ENCODE assay signal across 15 cellular contexts in genomic region chr10:25818751-25819150, GRCh38.
DNase-seq lines count a peak whose midpoint lies in the region; ATAC-seq and TF ChIP-seq lines count a peak whose summit lies in the region.
"Had no signal": no experiment of that assay in that cellular context is flagged by ENCODE, and none has a peak within 500 bp of the region (broad histone marks: within the 10 kb centered on the region; RNA-seq: fewer than 3 reads in every experiment).

No MANE protein-coding gene starts in this region.

- peaks cover 0 to 5% (median 0%) of the 10 kb centered on the region in 3 experiments; a peak in 1 of 7 replicates for H3K36me3 Mint-ChIP-seq in H9 (ENCODE audit: insufficient read depth in 1 of 3, low read depth in 3 of 3)
- H3K36me3 Mint-ChIP-seq: CD14-positive monocyte had no signal

- no peaks in the 10 kb centered on the region for H3K27me3 Mint-ChIP-seq in H9 (ENCODE audit: low read depth)

- WGBS in H9 (ENCODE audit: extremely low coverage, insufficient read length, low lambda C conversion rate) = no CpG with 5 or more reads among the region's 9 CpGs
- whole genome bisulfite sequencing in mesendoderm (ENCODE audit: extremely low coverage, insufficient coverage, low lambda C conversion rate) = no CpG with 5 or more reads among the region's 9 CpGs

- intact Hi-C loops in head of caudate nucleus (cut with DNase I) = no loop called here
- intact Hi-C loops in tibial artery (cut with DNase I; ENCODE audit: low total_unique reads) = no loop called here

- H3T11ph ChIP-seq in H9 (ENCODE audit: low read length) = no peak overlapping the region

- H4K5ac ChIP-seq in H9 (ENCODE audit: insufficient read length, low read depth, low read length) (no peak overlapping the region), mesendoderm (ENCODE audit: low read length) (no peak overlapping the region)

- no peak overlapping the region for H3K56ac ChIP-seq in H9 (ENCODE audit: insufficient read length, low read depth, low read length)
- no peak overlapping the region for H3K56ac ChIP-seq in mesendoderm (ENCODE audit: low read length)

- H3K4ac ChIP-seq in H9 (ENCODE audit: low read depth, low read length) (no peak overlapping the region), mesendoderm (ENCODE audit: low read depth, low read length) (no peak overlapping the region)

- H3K79me1 ChIP-seq in H9 (ENCODE audit: insufficient read depth, low read depth, low read length, poor library complexity, severe bottlenecking) = no peaks in the 10 kb centered on the region
- H3K79me1 ChIP-seq in mesendoderm (ENCODE audit: low read length) = no peaks in the 10 kb centered on the region

- ATAC-seq in GM21447 (IDR thresholded peaks at IDR 0.05; ENCODE audit: unreplicated experiment) = no peak
- ATAC-seq in HG03565 (IDR thresholded peaks at IDR 0.05; ENCODE audit: unreplicated experiment) = no peak

- no peak overlapping the region for H4K91ac ChIP-seq in H9 (ENCODE audit: insufficient read length, low read depth, low read length)

- no peak overlapping the region for H2AK5ac ChIP-seq in H9 (ENCODE audit: insufficient read length, low read length)
- no peak overlapping the region for H2AK5ac ChIP-seq in mesendoderm (ENCODE audit: low read length)

- H3K27ac Mint-ChIP-seq in H9 = peak overlapping the region; percentile 10 to 74 (median 25); a peak in 5 of 7 replicates
- H3K27ac Mint-ChIP-seq: CD14-positive monocyte had no signal

- no peak overlapping the region for H4K8ac ChIP-seq in H9 (replicated peaks; ENCODE audit: insufficient read length, low read depth, low read length)
- H4K8ac ChIP-seq in mesendoderm (ENCODE audit: low read depth, low read length) = no peak overlapping the region

- no peak overlapping the region for H3K9ac ChIP-seq in H9 (ENCODE audit: extremely low read depth, insufficient read length, low read length)
- H3K9ac ChIP-seq in NT2/D1 (ENCODE audit: insufficient read length, low read depth) = no peak overlapping the region
- no peak overlapping the region for H3K9ac ChIP-seq in mesendoderm (ENCODE audit: low read length)

- H3K36me3 ChIP-seq in NT2/D1 (ENCODE audit: insufficient read depth, insufficient read length, low read length) (no peaks in the 10 kb centered on the region), mesendoderm (ENCODE audit: control insufficient read depth, insufficient read depth, low read length) (no peaks in the 10 kb centered on the region), tibial artery (no peaks in the 10 kb centered on the region)

- no peaks in the 10 kb centered on the region for H3K23me2 ChIP-seq in H9 (ENCODE audit: insufficient read length, low read depth, low read length, poor library complexity, severe bottlenecking)

- H3K23ac ChIP-seq in H9 (ENCODE audit: insufficient read length, low read depth, low read length) (no peak overlapping the region), mesendoderm (ENCODE audit: low read length) (no peak overlapping the region)

- peaks cover 0 to 3% of the 10 kb centered on the region in 2 experiments; a peak in 3 of 5 replicates for H3K9me3 Mint-ChIP-seq in H9

- DNase-seq in H9 = peak; percentile 84
- DNase-seq in NT2/D1 (ENCODE audit: low read depth, low spot score) = peak; percentile 35
- peak in 25 of 42 donors; percentile 17 to 74 (median 39) for DNase-seq in head of caudate nucleus
- DNase-seq in mesendoderm = peak; percentile 89
- DNase-seq in Kasumi-1 (lab: John Stamatoyannopoulos, UW) = no peak
- DNase-seq in tibial artery = no peak
- DNase-seq: COR-L47, DMS153, HCEC 1CT, NCI-H1048, NCI-H1694 treated with DMSO at 0.1 percent for 48 hours, NCI-H82 had no signal

- no peak overlapping the region for H2AFZ ChIP-seq in H9 (ENCODE audit: low read length)

- H3K27me3 ChIP-seq in H9 (ENCODE audit: insufficient read depth, low read length) = no peaks in the 10 kb centered on the region
- no peaks in the 10 kb centered on the region for H3K27me3 ChIP-seq in NT2/D1 (ENCODE audit: insufficient read depth, insufficient read length)
- no peaks in the 10 kb centered on the region for H3K27me3 ChIP-seq in mesendoderm (ENCODE audit: insufficient read depth, low read length, poor library complexity)
- H3K27me3 ChIP-seq in tibial artery = no peaks in the 10 kb centered on the region

- peaks cover 31 to 37% of the 10 kb centered on the region in 2 experiments for H3K4me1 Mint-ChIP-seq in H9

- H3K79me2 ChIP-seq in H9 (ENCODE audit: insufficient read depth, low read length) = no peaks in the 10 kb centered on the region
- no peaks in the 10 kb centered on the region for H3K79me2 ChIP-seq in mesendoderm (ENCODE audit: control insufficient read depth, insufficient read depth, low read length)

- H4K20me1 ChIP-seq in H9 (ENCODE audit: control insufficient read depth, insufficient read depth, insufficient read length) = no peaks in the 10 kb centered on the region

- H3K14ac ChIP-seq in H9 (ENCODE audit: insufficient read depth, low read length) = no peak overlapping the region

- H3K27ac ChIP-seq in H9 (ENCODE audit: insufficient read length, low read depth, low read length) = no peak overlapping the region
- H3K27ac ChIP-seq in mesendoderm (ENCODE audit: low read depth, low read length) = no peak overlapping the region
- no peak overlapping the region for H3K27ac ChIP-seq in tibial artery

- no peak overlapping the region for H2BK12ac ChIP-seq in H9 (ENCODE audit: insufficient read length, low read depth, low read length)

- H2BK5ac ChIP-seq in H9 (ENCODE audit: insufficient read length, low read length) (no peak overlapping the region), mesendoderm (ENCODE audit: low read length) (no peak overlapping the region)

- H3K4me3 Mint-ChIP-seq in H9 = peak overlapping the region in 1 of 2 experiments; percentile 54; a peak in 1 of 5 replicates

- H3K9me3 ChIP-seq in H9 (ENCODE audit: control insufficient read depth, low read depth, low read length) = no peaks in the 10 kb centered on the region
- H3K9me3 ChIP-seq in NT2/D1 (ENCODE audit: insufficient read depth, low read length) = no peaks in the 10 kb centered on the region
- no peaks in the 10 kb centered on the region for H3K9me3 ChIP-seq in tibial artery

- no peak overlapping the region for H2BK20ac ChIP-seq in H9 (ENCODE audit: low read depth, low read length, poor library complexity, severe bottlenecking)

- no peak overlapping the region for H3K4me2 ChIP-seq in H9 (ENCODE audit: insufficient read depth, insufficient read length, low read length)
- no peak overlapping the region for H3K4me2 ChIP-seq in mesendoderm (ENCODE audit: low read length)

- H3K4me3 ChIP-seq in NT2/D1 (ENCODE audit: insufficient read length, low read depth) = no peak overlapping the region
- no peak overlapping the region for H3K4me3 ChIP-seq in mesendoderm (ENCODE audit: low read length)
- no peak overlapping the region for H3K4me3 ChIP-seq in tibial artery

- no peaks in the 10 kb centered on the region; the same call in 1 of the 2 replicates for H3K4me1 ChIP-seq in H9 (ENCODE audit: insufficient read depth, low read length)
- H3K4me1 ChIP-seq in NT2/D1 (ENCODE audit: insufficient read depth, insufficient read length) = no peaks in the 10 kb centered on the region
- no peaks in the 10 kb centered on the region for H3K4me1 ChIP-seq in mesendoderm (ENCODE audit: control insufficient read depth, low read depth, low read length)
- H3K4me1 ChIP-seq in tibial artery = no peaks in the 10 kb centered on the region

- no peak overlapping the region for H3K18ac ChIP-seq in H9 (ENCODE audit: insufficient read length, low read depth, low read length)
- H3K18ac ChIP-seq in mesendoderm (ENCODE audit: low read length) = no peak overlapping the region

- no peak for TF ChIP-seq CTCF in H9 (conservative IDR thresholded peaks at IDR 0.05)
- TF ChIP-seq CTCF in tibial artery (IDR thresholded peaks at IDR 0.05) = no peak

- H2BK120ac ChIP-seq in H9 (ENCODE audit: low read depth, low read length, poor library complexity, severe bottlenecking) (no peak overlapping the region), mesendoderm (ENCODE audit: low read depth, low read length) (no peak overlapping the region)

- H2BK15ac ChIP-seq in H9 (ENCODE audit: low read depth, low read length) = no peak overlapping the region
- H2BK15ac ChIP-seq in mesendoderm (replicated peaks; ENCODE audit: low read depth) = no peak overlapping the region

Comparison
In these comparisons a context has a peak if more than half of its experiments do, and no peak if none do; other contexts are left out.
1. DNase-seq: peak in H9 (single experiment), NT2/D1 (single experiment), head of caudate nucleus (25 of 42) and mesendoderm (single experiment); none in Kasumi-1 (0 of 2) and tibial artery (0 of 2).